9 cellular contexts compared by ENCODE assay signal in genomic region chr3:14452676-14453367, GRCh38. TPM values are rescaled to one million over a fixed set of nuclear protein-coding genes. Genes with fewer than 3 reads are reported as not detected.
A peak's percentile ranks its signal among the peaks of the same experiment; 100 is the strongest.
DNase-seq lines count a peak whose midpoint lies in the region; ATAC-seq and TF ChIP-seq lines count a peak whose summit lies in the region.
"Had no signal": no experiment of that assay in that cellular context is flagged by ENCODE, and none has a peak within 500 bp of the region (broad histone marks: within the 10 kb centered on the region; RNA-seq: fewer than 3 reads in every experiment).

No MANE protein-coding gene starts in this region.

- H3K27ac Mint-ChIP-seq in stimulated activated naive CD8-positive, alpha-beta T cell treated with anti-CD3 and anti-CD28 coated beads, Interleukin-15, amount 100 ng/mL, for 72 hours = no peak overlapping the region

- ATAC-seq in left lobe of liver (peak; percentile 56), GM21360 (IDR thresholded peaks at IDR 0.05; ENCODE audit: unreplicated experiment) (no peak), HG03095 (IDR thresholded peaks at IDR 0.05; ENCODE audit: unreplicated experiment) (no peak)
- no peak for ATAC-seq in stimulated activated naive CD8-positive, alpha-beta T cell treated with anti-CD3 and anti-CD28 coated beads, Interleukin-15, amount 100 ng/mL, for 72 hours

- H3K4me3 ChIP-seq in breast epithelium (peak overlapping the region in 1 of 3 donors; percentile 2), subcutaneous abdominal adipose tissue (ENCODE audit: low read depth in 1 of 5, low read length in 5 of 5) (no peak overlapping the region)

- H3K27ac ChIP-seq in breast epithelium (peak overlapping the region; percentile 89 to 92), subcutaneous abdominal adipose tissue (ENCODE audit: low read depth, low read length) (peak overlapping the region; percentile 57)
- H3K27ac ChIP-seq: 22Rv1 had no signal

- H3K27me3 ChIP-seq in breast epithelium (no peaks in the 10 kb centered on the region), subcutaneous abdominal adipose tissue (ENCODE audit: control insufficient read depth in 5 of 5, insufficient read depth in 4 of 5, low read length in 5 of 5) (peaks cover 0 to 2% (median 0%) of the 10 kb centered on the region in 5 donors)

- H3K27me3 Mint-ChIP-seq in stimulated activated naive CD8-positive, alpha-beta T cell treated with anti-CD3 and anti-CD28 coated beads, Interleukin-15, amount 100 ng/mL, for 72 hours = no peaks in the 10 kb centered on the region

- no peak for TF ChIP-seq POLR2A in breast epithelium (IDR thresholded peaks at IDR 0.05)

- H3K9me3 ChIP-seq in breast epithelium (no peaks in the 10 kb centered on the region), subcutaneous abdominal adipose tissue (ENCODE audit: control insufficient read depth in 5 of 5, low read length in 5 of 5) (no peaks in the 10 kb centered on the region)

- intact Hi-C loops in breast epithelium (cut with DNase I; ENCODE audit: low total_unique reads) = no loop called here

- H3K9ac ChIP-seq in subcutaneous abdominal adipose tissue (ENCODE audit: low read length in 5 of 5) = peak overlapping the region in 1 of 5 donors; percentile 17

- peak; percentile 7 for DNase-seq in NCI-H1694 (lab: John Stamatoyannopoulos, UW)
- no peak for DNase-seq in NCI-H1694 treated with DMSO at 0.1 percent for 48 hours (lab: John Stamatoyannopoulos, UW)
- DNase-seq in breast epithelium (ENCODE audit: low spot score in 2 of 2) = peak; percentile 85 to 90
- DNase-seq in left lobe of liver (ENCODE audit: low spot score) = no peak
- no peak for DNase-seq in stimulated activated naive CD8-positive, alpha-beta T cell treated with anti-CD3 and anti-CD28 coated beads, Interleukin-15, amount 100 ng/mL, for 72 hours

- H3K4me1 ChIP-seq in breast epithelium (peaks cover 10 to 23% of the 10 kb centered on the region in 2 donors), subcutaneous abdominal adipose tissue (ENCODE audit: control insufficient read depth in 5 of 5, insufficient read depth in 5 of 5, low read length in 5 of 5) (peaks cover 8 to 57% (median 32%) of the 10 kb centered on the region in 5 donors)

- H3K4me1 Mint-ChIP-seq in stimulated activated naive CD8-positive, alpha-beta T cell treated with anti-CD3 and anti-CD28 coated beads, Interleukin-15, amount 100 ng/mL, for 72 hours = no peaks in the 10 kb centered on the region

- no peaks in the 10 kb centered on the region for H3K36me3 ChIP-seq in breast epithelium
- peaks cover 0 to 37% (median 5%) of the 10 kb centered on the region in 5 donors for H3K36me3 ChIP-seq in subcutaneous abdominal adipose tissue (ENCODE audit: control insufficient read depth in 5 of 5, insufficient read depth in 5 of 5, low read length in 5 of 5)

- H3K9me3 Mint-ChIP-seq in stimulated activated naive CD8-positive, alpha-beta T cell treated with anti-CD3 and anti-CD28 coated beads, Interleukin-15, amount 100 ng/mL, for 72 hours = no peaks in the 10 kb centered on the region

- TF ChIP-seq CTCF in breast epithelium (IDR thresholded peaks at IDR 0.05) = peak; percentile 39 to 51 (median 45)

- H3K4me3 Mint-ChIP-seq in stimulated activated naive CD8-positive, alpha-beta T cell treated with anti-CD3 and anti-CD28 coated beads, Interleukin-15, amount 100 ng/mL, for 72 hours = no peak overlapping the region

RNA-seq across cellular contexts. Expression of gene SLC6A6, which starts 50.4 kb away (rescaled TPM):
- total RNA-seq in breast epithelium = 10 to 100 TPM; 22.1 to 52.4 (median 27.5) TPM
- total RNA-seq in left lobe of liver = 3.2 TPM

Comparison
In these comparisons a context has a peak if more than half of its experiments do, and no peak if none do; other contexts are left out.
1. DNase-seq: peak in NCI-H1694 (single experiment) and breast epithelium (2 of 2); none in NCI-H1694 treated with DMSO at 0.1 percent for 48 hours (single experiment), left lobe of liver (single experiment) and stimulated activated naive CD8-positive, alpha-beta T cell treated with anti-CD3 and anti-CD28 coated beads, Interleukin-15, amount 100 ng/mL, for 72 hours (0 of 2).